In the genomic region with DNA sequence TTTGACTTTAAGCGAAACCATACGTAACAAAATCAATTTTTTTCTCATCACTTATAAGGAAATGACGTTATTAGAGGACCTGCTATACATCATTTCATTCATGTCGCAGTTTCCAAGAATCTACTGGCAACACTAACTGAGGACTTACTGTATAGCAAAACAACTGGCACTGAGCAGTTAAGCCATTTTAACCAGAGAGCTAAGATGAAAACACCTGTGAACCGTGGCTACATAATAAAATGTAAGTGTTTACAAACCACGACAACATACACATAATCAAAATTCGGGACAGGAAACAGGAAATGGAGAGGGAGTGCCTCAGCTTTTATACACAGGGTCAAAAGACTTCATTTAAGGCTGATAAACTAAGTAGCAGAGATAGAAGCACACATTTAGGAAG, we compare ENCODE assay signal across 16 cellular contexts. TPM values are rescaled to one million over a fixed set of nuclear protein-coding genes. Genes with fewer than 3 reads are reported as not detected.
DNase-seq lines count a peak whose midpoint lies in the region; ATAC-seq and TF ChIP-seq lines count a peak whose summit lies in the region.
"Had no signal": no experiment of that assay in that cellular context is flagged by ENCODE, and none has a peak within 500 bp of the region (broad histone marks: within the 10 kb centered on the region; RNA-seq: fewer than 3 reads in every experiment).

No MANE protein-coding gene starts in this region.

- H3K79me2 ChIP-seq in neural progenitor cell (ENCODE audit: low read depth), result peaks cover 87% of the 10 kb centered on the region

- peak overlapping the region; percentile 33 for H3K4me2 ChIP-seq in neural progenitor cell

- H3K9me3 ChIP-seq in KOPT-K1 (ENCODE audit: insufficient read depth, low read length, poor library complexity, severe bottlenecking) (no peaks in the 10 kb centered on the region), neural progenitor cell (ENCODE audit: low read depth) (no peaks in the 10 kb centered on the region)
- H3K9me3 ChIP-seq: left ventricle myocardium inferior, vagina had no signal

- H3K4me3 ChIP-seq in neural progenitor cell, result no peak overlapping the region
- H3K4me3 ChIP-seq: left ventricle myocardium inferior, vagina had no signal

- TF ChIP-seq CTCF in neural progenitor cell (IDR thresholded peaks at IDR 0.05), result no peak

- no peaks in the 10 kb centered on the region for H3K9me3 Mint-ChIP-seq in activated T-cell treated with anti-CD3 and anti-CD28 coated beads, Interleukin-2, amount 50 U/mL, for 4 hours
- H3K9me3 Mint-ChIP-seq in activated naive CD8-positive, alpha-beta T cell (ENCODE audit: low read depth), result no peaks in the 10 kb centered on the region
- H3K9me3 Mint-ChIP-seq in neural progenitor cell, result no peaks in the 10 kb centered on the region
- H3K9me3 Mint-ChIP-seq: IgD-negative memory B cell, neural crest cell had no signal

- peaks cover 19% of the 10 kb centered on the region for H3K36me3 Mint-ChIP-seq in activated T-cell treated with anti-CD3 and anti-CD28 coated beads, Interleukin-2, amount 50 U/mL, for 4 hours (ENCODE audit: insufficient read depth)
- peaks cover 3% of the 10 kb centered on the region for H3K36me3 Mint-ChIP-seq in activated naive CD8-positive, alpha-beta T cell
- peaks cover 9% of the 10 kb centered on the region for H3K36me3 Mint-ChIP-seq in neural progenitor cell

- no peaks in the 10 kb centered on the region for H3K27me3 Mint-ChIP-seq in activated T-cell treated with anti-CD3 and anti-CD28 coated beads, Interleukin-2, amount 50 U/mL, for 4 hours (ENCODE audit: low read depth)
- H3K27me3 Mint-ChIP-seq in activated naive CD8-positive, alpha-beta T cell, result no peaks in the 10 kb centered on the region
- peaks cover under 1% of the 10 kb centered on the region for H3K27me3 Mint-ChIP-seq in neural progenitor cell (ENCODE audit: insufficient read depth, low read depth)
- H3K27me3 Mint-ChIP-seq: IgD-negative memory B cell had no signal

- H3K4me3 Mint-ChIP-seq in activated T-cell treated with anti-CD3 and anti-CD28 coated beads, Interleukin-2, amount 50 U/mL, for 4 hours, result peak overlapping the region; percentile 67
- peak overlapping the region; percentile 40 for H3K4me3 Mint-ChIP-seq in activated naive CD8-positive, alpha-beta T cell
- H3K4me3 Mint-ChIP-seq in neural progenitor cell, result no peak overlapping the region
- H3K4me3 Mint-ChIP-seq: neural crest cell had no signal

- peaks cover 26% of the 10 kb centered on the region for H3K4me1 ChIP-seq in neural progenitor cell

- peaks cover 10% of the 10 kb centered on the region for H3K36me3 ChIP-seq in KOPT-K1 (ENCODE audit: insufficient read depth, low read length)
- H3K36me3 ChIP-seq in neural progenitor cell, result peaks cover 6% of the 10 kb centered on the region

- no peaks in the 10 kb centered on the region for H3K27me3 ChIP-seq in neural progenitor cell
- H3K27me3 ChIP-seq: vagina had no signal

- no peak overlapping the region for H2AFZ ChIP-seq in neural progenitor cell (replicated peaks)

- H3K27ac ChIP-seq in KOPT-K1 (ENCODE audit: low read depth, low read length, poor library complexity, severe bottlenecking), result peak overlapping the region; percentile 39
- H3K27ac ChIP-seq in neural progenitor cell, result peak overlapping the region; percentile 58
- H3K27ac ChIP-seq: left ventricle myocardium inferior, vagina had no signal

- H3F3A ChIP-seq in neural progenitor cell (ENCODE audit: low read depth), result peaks cover 11% of the 10 kb centered on the region

- peaks cover 68% of the 10 kb centered on the region for H4K20me1 ChIP-seq in neural progenitor cell (ENCODE audit: low read depth)

- H3K4me1 Mint-ChIP-seq in activated T-cell treated with anti-CD3 and anti-CD28 coated beads, Interleukin-2, amount 50 U/mL, for 4 hours (ENCODE audit: low read depth), result peaks cover 38% of the 10 kb centered on the region
- H3K4me1 Mint-ChIP-seq in activated naive CD8-positive, alpha-beta T cell (ENCODE audit: low read depth), result peaks cover 43% of the 10 kb centered on the region
- H3K4me1 Mint-ChIP-seq in neural progenitor cell, result peaks cover 15% of the 10 kb centered on the region

- H3K27ac Mint-ChIP-seq in activated naive CD8-positive, alpha-beta T cell, result peak overlapping the region; percentile 59
- H3K27ac Mint-ChIP-seq in neural progenitor cell, result no peak overlapping the region
- H3K27ac Mint-ChIP-seq: IgD-negative memory B cell had no signal

- H3K9ac ChIP-seq in neural progenitor cell, result no peak overlapping the region

- peak in 1 of 2 donors; percentile 62 for ATAC-seq in activated T-cell treated with anti-CD3 and anti-CD28 coated beads, Interleukin-2, amount 50 U/mL, for 4 hours
- no peak for ATAC-seq in HG02588 (IDR thresholded peaks at IDR 0.05; ENCODE audit: unreplicated experiment)
- ATAC-seq: right cardiac atrium had no signal

- no peak for DNase-seq in activated T-cell treated with anti-CD3 and anti-CD28 coated beads, Interleukin-2, amount 50 U/mL, for 4 hours
- DNase-seq in activated T-cell treated with anti-CD3 and anti-CD28 coated beads for 4 hours (no peak), neural progenitor cell (ENCODE audit: low spot score) (no peak), SW480 (ENCODE audit: low spot score) (no peak)
- DNase-seq in stimulated activated CD8-positive, alpha-beta memory T cell treated with anti-CD3 and anti-CD28 coated beads, Interleukin-4, amount 100 ng/mL, for 48 hours, result no peak
- DNase-seq: activated gamma-delta T cell; left ventricle myocardium inferior; NCI-H1436; right cardiac atrium; stimulated activated CD4-positive, alpha-beta T cell treated with anti-CD3 and anti-CD28 coated beads, Interleukin-4, amount 100 ng/mL, for 24 hours had no signal

RNA-seq across cellular contexts. Expression of a gene that starts 29.5 kb away (rescaled TPM):
- 10 to 100 TPM; 69.7 to 73.9 (median 70.0) TPM for total RNA-seq in activated T-cell treated with anti-CD3 and anti-CD28 coated beads, Interleukin-2, amount 50 U/mL, for 4 hours
- 40.0 and 52.0 TPM in 2 replicates for total RNA-seq in neural progenitor cell (ENCODE audit: low replicate concordance)
